Comparison of ENCODE assay signal across 19 cellular contexts in genomic region chr13:53743906-53744305, GRCh38.
DNase-seq lines count a peak whose midpoint lies in the region; ATAC-seq and TF ChIP-seq lines count a peak whose summit lies in the region.
"Had no signal": no experiment of that assay in that cellular context is flagged by ENCODE, and none has a peak within 500 bp of the region (broad histone marks: within the 10 kb centered on the region; RNA-seq: fewer than 3 reads in every experiment).

No MANE protein-coding gene starts in this region.

- intact Hi-C loops in thyroid gland (cut with DNase I) = no loop called here

- H3K23ac ChIP-seq in mesenchymal stem cell (ENCODE audit: low read length in 2 of 2) = no peak overlapping the region

- WGBS in mesenchymal stem cell = no CpG with 5 or more reads among the region's 1 CpG
- WGBS in thyroid gland, 2 donors = 96 to 100% methylated on average over 1 of the region's 1 CpG

- no peak overlapping the region for H3K27ac ChIP-seq in neural progenitor cell
- H3K27ac ChIP-seq in mesenchymal stem cell (ENCODE audit: low read length, poor library complexity, severe bottlenecking) = no peak overlapping the region
- no peak overlapping the region for H3K27ac ChIP-seq in thyroid gland

- no peak overlapping the region for H2AK5ac ChIP-seq in mesenchymal stem cell (ENCODE audit: low read length, severe bottlenecking)

- H3K27ac Mint-ChIP-seq in WTC11 = no peak overlapping the region
- H3K27ac Mint-ChIP-seq in neural progenitor cell = no peak overlapping the region
- H3K27ac Mint-ChIP-seq: B cell had no signal

- no peaks in the 10 kb centered on the region for H4K20me1 ChIP-seq in neural progenitor cell (ENCODE audit: low read depth)

- H3K4me1 ChIP-seq in neural progenitor cell (no peaks in the 10 kb centered on the region), mesenchymal stem cell (ENCODE audit: control insufficient read depth, insufficient read depth, low read depth, low read length) (no peaks in the 10 kb centered on the region), thyroid gland (no peaks in the 10 kb centered on the region)
- H3K4me1 ChIP-seq: Caco-2 had no signal

- H4K91ac ChIP-seq in mesenchymal stem cell (ENCODE audit: low read length) = no peak overlapping the region

- no peak overlapping the region for H3K18ac ChIP-seq in mesenchymal stem cell (ENCODE audit: low read depth in 1 of 2, low read length in 2 of 2)

- H3K9me3 Mint-ChIP-seq in WTC11 = no peaks in the 10 kb centered on the region
- H3K9me3 Mint-ChIP-seq in neural progenitor cell = no peaks in the 10 kb centered on the region

- no peak overlapping the region for H2BK120ac ChIP-seq in mesenchymal stem cell (ENCODE audit: low read depth, low read length)

- H3K79me1 ChIP-seq in mesenchymal stem cell (replicated peaks; ENCODE audit: low read length, poor library complexity, severe bottlenecking) = no peaks in the 10 kb centered on the region

- no peaks in the 10 kb centered on the region for H3K79me2 ChIP-seq in neural progenitor cell (ENCODE audit: low read depth)

- no peaks in the 10 kb centered on the region for H3K27me3 ChIP-seq in neural progenitor cell
- no peaks in the 10 kb centered on the region for H3K27me3 ChIP-seq in mesenchymal stem cell (ENCODE audit: control insufficient read depth in 1 of 2, insufficient read depth in 1 of 2, low read length in 2 of 2)
- H3K27me3 ChIP-seq in thyroid gland = no peaks in the 10 kb centered on the region

- TF ChIP-seq POLR2A in thyroid gland (IDR thresholded peaks at IDR 0.05) = no peak

- no peak overlapping the region for H3K4me2 ChIP-seq in neural progenitor cell
- H3K4me2 ChIP-seq in mesenchymal stem cell (ENCODE audit: low read length, poor library complexity, severe bottlenecking) = no peak overlapping the region

- CTCF ChIA-PET in WTC11 (lab: Charles Lee) = interaction anchor here (1.1 kb wide), 1 partner anchor 35 kb away, joined by 4 read pairs; no protein-coding TSS in a partner anchor

- H3K4ac ChIP-seq in mesenchymal stem cell (ENCODE audit: low read depth in 1 of 2, low read length in 2 of 2) = no peak overlapping the region

- peak; percentile 0 for DNase-seq in DMS 273 (lab: John Stamatoyannopoulos, UW; ENCODE audit: unreplicated experiment)
- no peak for DNase-seq in DMS 273 treated with DMSO at 0.1 percent for 48 hours (lab: John Stamatoyannopoulos, UW)
- DNase-seq in NAMALWA (ENCODE audit: low spot score) = peak; percentile 5
- no peak for DNase-seq in WTC11 (ENCODE audit: low spot score)
- peak; percentile 18 for DNase-seq in neural progenitor cell (ENCODE audit: low spot score)
- no peak for DNase-seq in mesenchymal stem cell
- DNase-seq in thyroid gland = no peak
- DNase-seq: 8988T, Caco-2, DMS79, NCI-H1048, NCI-H1436, NCI-H2029, NCI-H446 treated with DMSO at 0.1 percent for 48 hours, RPMI8226, SHP77 treated with DMSO at 0.1 percent for 48 hours had no signal

- H3K36me3 ChIP-seq in neural progenitor cell (no peaks in the 10 kb centered on the region), mesenchymal stem cell (ENCODE audit: control insufficient read depth in 1 of 2, insufficient read depth in 2 of 2, low read depth in 1 of 2, low read length in 2 of 2) (no peaks in the 10 kb centered on the region), thyroid gland (no peaks in the 10 kb centered on the region)

- H3K4me1 Mint-ChIP-seq in WTC11 (peaks cover 4% of the 10 kb centered on the region), neural progenitor cell (no peaks in the 10 kb centered on the region)
- H3K4me1 Mint-ChIP-seq: B cell had no signal

- no peak overlapping the region for H4K8ac ChIP-seq in mesenchymal stem cell (ENCODE audit: low read length)

- ATAC-seq in WTC11 (peak; percentile 86), GM18498 (IDR thresholded peaks at IDR 0.05; ENCODE audit: unreplicated experiment) (no peak)
- ATAC-seq: SK-N-SH treated with all-trans-retinoic acid at 6 μM for 48 hours had no signal

- no peak overlapping the region for H2BK12ac ChIP-seq in mesenchymal stem cell (ENCODE audit: low read length in 2 of 2)

- no peak overlapping the region for H2AFZ ChIP-seq in neural progenitor cell (replicated peaks)
- no peak overlapping the region for H2AFZ ChIP-seq in mesenchymal stem cell (ENCODE audit: low read depth, low read length)

- no peaks in the 10 kb centered on the region for H3F3A ChIP-seq in neural progenitor cell (ENCODE audit: low read depth)

- H3K36me3 Mint-ChIP-seq in WTC11 (no peaks in the 10 kb centered on the region), neural progenitor cell (no peaks in the 10 kb centered on the region)

- H3K9ac ChIP-seq in neural progenitor cell (no peak overlapping the region), mesenchymal stem cell (ENCODE audit: low read length) (no peak overlapping the region)

- POLR2A ChIA-PET in WTC11 (lab: Charles Lee) = no interaction called here

- H3K4me3 ChIP-seq in neural progenitor cell (no peak overlapping the region), mesenchymal stem cell (ENCODE audit: insufficient read depth in 1 of 2, low read depth in 1 of 2, low read length in 2 of 2) (no peak overlapping the region), thyroid gland (replicated peaks in 1 of 3) (no peak overlapping the region)

- H2BK15ac ChIP-seq in mesenchymal stem cell (ENCODE audit: low read depth, poor library complexity, severe bottlenecking) = no peak overlapping the region

- H3K4me3 Mint-ChIP-seq in WTC11 (no peak overlapping the region), neural progenitor cell (no peak overlapping the region)
- H3K4me3 Mint-ChIP-seq: B cell had no signal

- no peaks in the 10 kb centered on the region for H3K9me3 ChIP-seq in neural progenitor cell (ENCODE audit: low read depth)
- no peaks in the 10 kb centered on the region for H3K9me3 ChIP-seq in mesenchymal stem cell (ENCODE audit: control insufficient read depth, low read length)
- H3K9me3 ChIP-seq in thyroid gland = no peaks in the 10 kb centered on the region
- H3K9me3 ChIP-seq: Caco-2 had no signal

- TF ChIP-seq CTCF in WTC11 (IDR thresholded peaks at IDR 0.05) (no peak), neural progenitor cell (IDR thresholded peaks at IDR 0.05) (peak; percentile 40), thyroid gland (IDR thresholded peaks at IDR 0.05) (no peak)

- H2BK5ac ChIP-seq in mesenchymal stem cell (ENCODE audit: low read depth, low read length, poor library complexity, severe bottlenecking) = no peak overlapping the region

- H3K27me3 Mint-ChIP-seq in WTC11 (ENCODE audit: low read depth) (peaks cover 5% of the 10 kb centered on the region; the same call in 1 of the 2 replicates), neural progenitor cell (ENCODE audit: insufficient read depth, low read depth) (no peaks in the 10 kb centered on the region)
- H3K27me3 Mint-ChIP-seq: B cell had no signal

- H3K14ac ChIP-seq in mesenchymal stem cell (ENCODE audit: low read length in 2 of 2) = no peak overlapping the region

TF ChIP-seq in WTC11, 78 proteins besides CTCF, POLR2A, EP300 and RAD21:
- TF ChIP-seq ESRRA (CRISPR knock-in tag; IDR thresholded peaks at IDR 0.05; ENCODE audit: borderline replicate concordance) (no peak), ZNF232 (CRISPR knock-in tag; IDR thresholded peaks at IDR 0.05) (no peak), NR3C1 (CRISPR knock-in tag; conservative IDR thresholded peaks at IDR 0.05; ENCODE audit: low read depth) (no peak), NFE2L1 (CRISPR knock-in tag; IDR thresholded peaks at IDR 0.05) (no peak), GTF2I (CRISPR knock-in tag; conservative IDR thresholded peaks at IDR 0.05) (no peak), SMAD4 (CRISPR knock-in tag; IDR thresholded peaks at IDR 0.05) (no peak), ZNF423 (CRISPR knock-in tag; IDR thresholded peaks at IDR 0.05) (no peak)

Comparison
In these comparisons a context has a peak if more than half of its experiments do, and no peak if none do; other contexts are left out.
1. DNase-seq: peak in DMS 273 (single experiment), NAMALWA (single experiment) and neural progenitor cell (single experiment); none in DMS 273 treated with DMSO at 0.1 percent for 48 hours (single experiment), WTC11 (single experiment), mesenchymal stem cell (single experiment) and thyroid gland (0 of 2).